12 cellular contexts compared by ENCODE assay signal in the genomic region with DNA sequence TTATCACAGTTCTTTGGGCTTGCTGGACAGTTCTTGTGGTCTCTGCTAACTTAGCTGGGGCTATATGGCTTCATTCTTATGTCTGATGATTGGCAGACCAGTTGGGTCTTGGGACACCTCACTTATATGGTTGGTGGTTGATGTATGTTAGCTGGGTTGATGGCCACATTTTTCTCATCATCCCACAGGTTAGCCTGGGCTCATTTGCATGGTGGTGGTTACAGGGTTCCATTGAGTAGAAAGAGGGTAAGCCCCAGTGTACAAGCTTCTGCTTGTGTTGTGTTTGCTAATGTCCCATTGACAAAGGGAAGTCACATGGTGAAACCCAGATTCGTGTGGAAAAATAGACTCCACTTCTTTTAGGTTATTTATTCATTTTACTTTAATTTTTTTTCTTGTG. TPM values are rescaled to one million over a fixed set of nuclear protein-coding genes. Genes with fewer than 3 reads are reported as not detected.
DNase-seq lines count a peak whose midpoint lies in the region; ATAC-seq, FAIRE-seq and TF ChIP-seq lines count a peak whose summit lies in the region.
"Had no signal": no experiment of that assay in that cellular context is flagged by ENCODE, and none has a peak within 500 bp of the region (broad histone marks: within the 10 kb centered on the region; RNA-seq: fewer than 3 reads in every experiment).

No MANE protein-coding gene starts in this region.

- H3K4me1 ChIP-seq in heart left ventricle (peaks cover 0 to 34% (median 7%) of the 10 kb centered on the region in 12 donors), small intestine (ENCODE audit: control insufficient read depth in 2 of 2, insufficient read depth in 1 of 2, low read depth in 1 of 2, low read length in 1 of 2) (no peaks in the 10 kb centered on the region)

- no peaks in the 10 kb centered on the region for H3K27me3 Mint-ChIP-seq in central memory CD8-positive, alpha-beta T cell

- no peaks in the 10 kb centered on the region for H3K27me3 ChIP-seq in heart left ventricle
- no peaks in the 10 kb centered on the region for H3K27me3 ChIP-seq in small intestine (ENCODE audit: control insufficient read depth in 2 of 2, insufficient read depth in 2 of 2, low read length in 2 of 2)

- H3K27ac ChIP-seq in heart left ventricle (no peak overlapping the region), small intestine (ENCODE audit: low read depth in 1 of 2, low read length in 1 of 2) (no peak overlapping the region)

- H3K36me3 ChIP-seq in heart left ventricle = peaks cover 0 to 4% (median 0%) of the 10 kb centered on the region in 9 donors
- H3K36me3 ChIP-seq in small intestine (ENCODE audit: control insufficient read depth in 2 of 2, insufficient read depth in 2 of 2, low read length in 2 of 2) = no peaks in the 10 kb centered on the region

- no peak for FAIRE-seq in small intestine (lab: Jason Lieb, UNC)

- H3K4me3 Mint-ChIP-seq in central memory CD8-positive, alpha-beta T cell = no peak overlapping the region

- no peak overlapping the region for H3K4me3 ChIP-seq in heart left ventricle
- no peak overlapping the region for H3K4me3 ChIP-seq in small intestine (ENCODE audit: low read depth in 1 of 2, low read length in 2 of 2)

- no peak for DNase-seq in central memory CD8-positive, alpha-beta T cell (ENCODE audit: low spot score in 2 of 2)
- DNase-seq in OCI-M1 (lab: John Stamatoyannopoulos, UW) = no peak
- no peak for DNase-seq in globus pallidus (ENCODE audit: low spot score)
- no peak for DNase-seq in heart left ventricle
- DNase-seq in small intestine = no peak
- DNase-seq: GF-D8, KBM-7, midbrain had no signal

- 15 to 38% (median 21%) methylated on average over 1 of the region's 1 CpG for WGBS in heart left ventricle, 4 donors
- WGBS in small intestine, 3 donors = 19 to 38% (median 32%) methylated on average over 1 of the region's 1 CpG

- ATAC-seq in GM18498 (IDR thresholded peaks at IDR 0.05; ENCODE audit: unreplicated experiment) (peak; percentile 90), GM19452 (IDR thresholded peaks at IDR 0.05; ENCODE audit: unreplicated experiment) (peak; percentile 87), HG03064 (IDR thresholded peaks at IDR 0.05; ENCODE audit: low read depth, unreplicated experiment) (peak; percentile 66), heart left ventricle (no peak)
- ATAC-seq in central memory CD8-positive, alpha-beta T cell (replicated peaks; ENCODE audit: extremely low read depth, poor library complexity, severe bottlenecking) = no peak
- ATAC-seq: Panc1 had no signal

- no peak for TF ChIP-seq CTCF in heart left ventricle (IDR thresholded peaks at IDR 0.05)

- peaks cover 6% of the 10 kb centered on the region for H3K36me3 Mint-ChIP-seq in central memory CD8-positive, alpha-beta T cell (ENCODE audit: insufficient read depth)

- H3K4me1 Mint-ChIP-seq in central memory CD8-positive, alpha-beta T cell = peaks cover 28% of the 10 kb centered on the region

- intact Hi-C loops in heart left ventricle (cut with DNase I) = loop anchor here in 7 of 10 donors (2.0 to 10.0 kb wide), 8 partner anchors 60 to 320 kb away; partner anchors contain the start of gene RSBN1L (in 4 of the 7)

- peak overlapping the region; percentile 35 for H3K27ac Mint-ChIP-seq in central memory CD8-positive, alpha-beta T cell (ENCODE audit: low read depth)

- H3K9me3 Mint-ChIP-seq in central memory CD8-positive, alpha-beta T cell = no peaks in the 10 kb centered on the region

- H3K9me3 ChIP-seq in heart left ventricle (no peaks in the 10 kb centered on the region), small intestine (ENCODE audit: control insufficient read depth, low read depth) (no peaks in the 10 kb centered on the region)

- TF ChIP-seq POLR2A in heart left ventricle (IDR thresholded peaks at IDR 0.05) = no peak

RNA-seq across cellular contexts. Expression of gene TMEM60, which starts 40.6 kb away (rescaled TPM):
- total RNA-seq in heart left ventricle = 10 to 100 TPM in 2 of 9 donors, 1 to 10 TPM in 7; 5.4 to 13.2 (median 8.2) TPM
- polyA plus RNA-seq in heart left ventricle (10 to 100 TPM; 14.9 to 16.3 TPM), small intestine (10 to 100 TPM; 12.3 to 19.2 (median 15.1) TPM)

RNA-seq across cellular contexts. Expression of gene PHTF2, which starts 41.0 kb away (rescaled TPM):
- total RNA-seq in heart left ventricle = 10 to 100 TPM; 20.5 to 47.2 (median 24.2) TPM
- 10 to 100 TPM in 1 of 2 donors, 1 to 10 TPM in 1; 9.6 to 31.5 TPM for polyA plus RNA-seq in heart left ventricle
- 1 to 10 TPM; 1.8 to 3.5 (median 1.9) TPM for polyA plus RNA-seq in small intestine

Comparison
In these comparisons a context has a peak if more than half of its experiments do, and no peak if none do; other contexts are left out.
1. ATAC-seq: peak in GM18498 (single experiment), GM19452 (single experiment) and HG03064 (single experiment); none in central memory CD8-positive, alpha-beta T cell (single experiment) and heart left ventricle (0 of 4).